In genomic region chr9:127163409-127163808, GRCh38 we compare ENCODE assay signal across 9 cellular contexts. TPM values are rescaled to one million over a fixed set of nuclear protein-coding genes. Genes with fewer than 3 reads are reported as not detected.
DNase-seq lines count a peak whose midpoint lies in the region; ATAC-seq and TF ChIP-seq lines count a peak whose summit lies in the region.
"Had no signal": no experiment of that assay in that cellular context is flagged by ENCODE, and none has a peak within 500 bp of the region (broad histone marks: within the 10 kb centered on the region; RNA-seq: fewer than 3 reads in every experiment).

No MANE protein-coding gene starts in this region.

- H3K27ac Mint-ChIP-seq in natural killer cell treated with Interleukin-12 subunit alpha and Interleukin-12 subunit beta and Interleukin-15 and Interleukin-18, amount 100 ng/mL, for 72 hours, result peak overlapping the region in 1 of 2 donors; percentile 67
- H3K27ac Mint-ChIP-seq in natural killer cell, result no peak overlapping the region

- intact Hi-C loops in natural killer cell (cut with micrococcal nuclease), result no loop called here

- ATAC-seq in natural killer cell treated with Interleukin-12 subunit alpha and Interleukin-12 subunit beta and Interleukin-15 and Interleukin-18, amount 100 ng/mL, for 72 hours, result peak in 1 of 2 donors; percentile 66
- ATAC-seq in natural killer cell, result no peak
- ATAC-seq in thoracic aorta (ENCODE audit: insufficient number of reproducible peaks, low FRiP score, low read depth), result peak; percentile 54
- no peak for ATAC-seq in HG03469 (IDR thresholded peaks at IDR 0.05; ENCODE audit: unreplicated experiment)
- no peak for ATAC-seq in HG03159 (IDR thresholded peaks at IDR 0.05; ENCODE audit: unreplicated experiment)

- no peaks in the 10 kb centered on the region for H3K9me3 Mint-ChIP-seq in natural killer cell treated with Interleukin-12 subunit alpha and Interleukin-12 subunit beta and Interleukin-15 and Interleukin-18, amount 100 ng/mL, for 72 hours
- H3K9me3 Mint-ChIP-seq in natural killer cell, result no peaks in the 10 kb centered on the region

- H3K27me3 ChIP-seq in SJSA1 (replicated peaks), result no peaks in the 10 kb centered on the region
- H3K27me3 ChIP-seq in thoracic aorta (replicated peaks; ENCODE audit: insufficient read depth), result no peaks in the 10 kb centered on the region

- no peaks in the 10 kb centered on the region for H3K36me3 Mint-ChIP-seq in natural killer cell treated with Interleukin-12 subunit alpha and Interleukin-12 subunit beta and Interleukin-15 and Interleukin-18, amount 100 ng/mL, for 72 hours
- no peaks in the 10 kb centered on the region for H3K36me3 Mint-ChIP-seq in natural killer cell

- H3K27me3 Mint-ChIP-seq in natural killer cell treated with Interleukin-12 subunit alpha and Interleukin-12 subunit beta and Interleukin-15 and Interleukin-18, amount 100 ng/mL, for 72 hours, result peaks cover 0 to under 1% of the 10 kb centered on the region in 2 donors
- peaks cover 0 to 3% of the 10 kb centered on the region in 2 donors for H3K27me3 Mint-ChIP-seq in natural killer cell (ENCODE audit: low read depth in 2 of 2)

- H3K4me1 ChIP-seq in SJSA1 (replicated peaks), result peaks cover 40% of the 10 kb centered on the region
- peaks cover 6 to 12% of the 10 kb centered on the region in 2 donors for H3K4me1 ChIP-seq in thoracic aorta (ENCODE audit: control insufficient read depth in 1 of 2, low read depth in 2 of 2)

- peak overlapping the region; percentile 15 for H3K4me3 Mint-ChIP-seq in natural killer cell treated with Interleukin-12 subunit alpha and Interleukin-12 subunit beta and Interleukin-15 and Interleukin-18, amount 100 ng/mL, for 72 hours
- H3K4me3 Mint-ChIP-seq in natural killer cell, result no peak overlapping the region

- H3K9me3 ChIP-seq in SJSA1 (replicated peaks), result no peaks in the 10 kb centered on the region
- no peaks in the 10 kb centered on the region for H3K9me3 ChIP-seq in thoracic aorta

- no peak for DNase-seq in natural killer cell treated with Interleukin-12 subunit alpha and Interleukin-12 subunit beta and Interleukin-15 and Interleukin-18, amount 100 ng/mL, for 72 hours (ENCODE audit: low spot score)
- DNase-seq in natural killer cell (no peak), SJSA1 (ENCODE audit: low read depth in 1 of 2, low spot score in 2 of 2) (peak; percentile 30 to 50), fibroblast of peridontal ligament (ENCODE audit: extremely low read depth) (peak; percentile 66), thoracic aorta (ENCODE audit: low spot score) (no peak), NCI-H345 (lab: John Stamatoyannopoulos, UW) (no peak)
- DNase-seq: Calu3 had no signal

- H3K27ac ChIP-seq in SJSA1, result peak overlapping the region; percentile 64
- H3K27ac ChIP-seq in thoracic aorta, result no peak overlapping the region

- H3K36me3 ChIP-seq in SJSA1 (no peaks in the 10 kb centered on the region), thoracic aorta (no peaks in the 10 kb centered on the region)

- H3K4me3 ChIP-seq in SJSA1, result no peak overlapping the region
- no peak overlapping the region for H3K4me3 ChIP-seq in thoracic aorta

- TF ChIP-seq CTCF in natural killer cell (IDR thresholded peaks at IDR 0.05) (no peak), thoracic aorta (IDR thresholded peaks at IDR 0.05) (no peak)

- peaks cover 3 to 20% of the 10 kb centered on the region in 2 donors for H3K4me1 Mint-ChIP-seq in natural killer cell treated with Interleukin-12 subunit alpha and Interleukin-12 subunit beta and Interleukin-15 and Interleukin-18, amount 100 ng/mL, for 72 hours (ENCODE audit: low read depth in 2 of 2)
- H3K4me1 Mint-ChIP-seq in natural killer cell, result no peaks in the 10 kb centered on the region

RNA-seq across cellular contexts. Expression of gene ANGPTL2, which starts 41.0 kb away (rescaled TPM):
- total RNA-seq in natural killer cell treated with Interleukin-12 subunit alpha and Interleukin-12 subunit beta and Interleukin-15 and Interleukin-18, amount 100 ng/mL, for 72 hours, result not detected
- total RNA-seq in natural killer cell (not detected), thoracic aorta (10 to 100 TPM; 18.6 to 49.1 TPM)
- total RNA-seq in SJSA1 (2014; rRNA removed; shearing (Covaris generic)), result 3.3 and 3.8 TPM in 2 replicates
- total RNA-seq: Calu3 had no signal

Comparison
In these comparisons a context has a peak if more than half of its experiments do, and no peak if none do; other contexts are left out.
1. DNase-seq: peak in SJSA1 (2 of 2) and fibroblast of peridontal ligament (single experiment); none in natural killer cell treated with Interleukin-12 subunit alpha and Interleukin-12 subunit beta and Interleukin-15 and Interleukin-18, amount 100 ng/mL, for 72 hours (single experiment), natural killer cell (single experiment), thoracic aorta (single experiment) and NCI-H345 (single experiment).